ENCODE assay signal across 15 cellular contexts in the genomic region with DNA sequence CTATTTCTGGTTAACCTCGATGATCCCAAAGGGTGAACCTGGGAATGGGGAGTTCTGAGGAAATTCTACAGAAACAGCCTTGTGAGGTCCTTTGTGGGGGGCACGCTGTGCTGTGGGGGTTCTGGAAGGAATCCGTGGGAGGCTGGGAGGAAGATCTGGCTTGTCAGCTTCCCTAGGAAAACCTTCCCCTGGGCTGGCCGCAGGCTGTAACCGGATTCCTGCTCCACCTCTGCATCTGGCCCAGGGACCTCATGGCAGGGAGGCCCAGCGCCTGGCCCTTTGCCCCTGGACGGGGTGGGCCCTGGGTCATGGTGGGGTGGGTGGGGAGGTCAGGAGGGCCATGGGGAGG. TPM values are rescaled to one million over a fixed set of nuclear protein-coding genes. Genes with fewer than 3 reads are reported as not detected.
A peak's percentile ranks its signal among the peaks of the same experiment; 100 is the strongest.
DNase-seq lines count a peak whose midpoint lies in the region; ATAC-seq and TF ChIP-seq lines count a peak whose summit lies in the region.
"Had no signal": no experiment of that assay in that cellular context is flagged by ENCODE, and none has a peak within 500 bp of the region (broad histone marks: within the 10 kb centered on the region; RNA-seq: fewer than 3 reads in every experiment).

No MANE protein-coding gene starts in this region.

- peak overlapping the region; percentile 26 for H3K27ac ChIP-seq in suprapubic skin

- peak overlapping the region; percentile 78 to 92 (median 82) for H3K27ac Mint-ChIP-seq in nephron

- H3K27me3 ChIP-seq in NT2/D1 (ENCODE audit: insufficient read depth, insufficient read length) (no peaks in the 10 kb centered on the region), suprapubic skin (no peaks in the 10 kb centered on the region)
- H3K27me3 ChIP-seq: Peyer's patch had no signal

- H3K9me3 ChIP-seq in NT2/D1 (ENCODE audit: insufficient read depth, low read length) (no peaks in the 10 kb centered on the region), suprapubic skin (no peaks in the 10 kb centered on the region)
- H3K9me3 ChIP-seq: Peyer's patch had no signal

- peaks cover 17% of the 10 kb centered on the region for H3K4me1 ChIP-seq in NT2/D1 (ENCODE audit: insufficient read depth, insufficient read length)
- peaks cover 30% of the 10 kb centered on the region for H3K4me1 ChIP-seq in suprapubic skin

- DNase-seq in NT2/D1 (ENCODE audit: low read depth, low spot score) (no peak), fibroblast of villous mesenchyme (ENCODE audit: low read depth) (peak; percentile 25), suprapubic skin (ENCODE audit: low spot score in 2 of 2) (no peak), GM13976 (ENCODE audit: low spot score) (no peak), GM20000 (ENCODE audit: low spot score) (no peak), NCI-H1092 (lab: John Stamatoyannopoulos, UW) (no peak)
- DNase-seq: activated CD4-positive, alpha-beta T cell treated with anti-CD3 and anti-CD28 coated beads for 48 hours; amygdala; CD8-positive, alpha-beta memory T cell; cerebellar nuclear complex; KBM-7; NCI-H1105; Peyer's patch had no signal

- no peak for ATAC-seq in HG03108 (IDR thresholded peaks at IDR 0.05; ENCODE audit: unreplicated experiment)

- in situ Hi-C loops in GM13976 (cut with MboI; ENCODE audit: low sequenced_read_pairs, unreplicated experiment), result loop anchor here (25.0 kb wide), 1 partner anchor 278 kb away; the partner anchor contains the start of gene ARL4D

- peak overlapping the region; percentile 21 for H3K9ac ChIP-seq in NT2/D1 (ENCODE audit: insufficient read length, low read depth)

- peaks cover 3% of the 10 kb centered on the region for H3K27me3 Mint-ChIP-seq in nephron (ENCODE audit: low read depth)

- H3K4me3 Mint-ChIP-seq in nephron, result no peak overlapping the region
- H3K4me3 Mint-ChIP-seq: CD8-positive, alpha-beta memory T cell had no signal

- H3K36me3 Mint-ChIP-seq in nephron (ENCODE audit: low read depth), result no peaks in the 10 kb centered on the region
- H3K36me3 Mint-ChIP-seq: CD8-positive, alpha-beta memory T cell had no signal

- no peak for TF ChIP-seq POLR2A in suprapubic skin (IDR thresholded peaks at IDR 0.05)

- H3K4me1 Mint-ChIP-seq in nephron, result peaks cover 59% of the 10 kb centered on the region

- TF ChIP-seq EP300 in suprapubic skin (IDR thresholded peaks at IDR 0.05), result no peak

- no peaks in the 10 kb centered on the region for H3K9me3 Mint-ChIP-seq in nephron
- H3K9me3 Mint-ChIP-seq: CD8-positive, alpha-beta memory T cell had no signal

- no peak for TF ChIP-seq CTCF in fibroblast of villous mesenchyme (IDR thresholded peaks at IDR 0.05; ENCODE audit: insufficient read depth, low read depth, low read length)
- TF ChIP-seq CTCF in nephron (IDR thresholded peaks at IDR 0.05; ENCODE audit: unreplicated experiment in 3 of 3), result no peak
- TF ChIP-seq CTCF in suprapubic skin (IDR thresholded peaks at IDR 0.05), result no peak
- no peak for TF ChIP-seq CTCF in GM13976 (IDR thresholded peaks at IDR 0.05; ENCODE audit: borderline replicate concordance, control extremely low read depth, extremely low read depth, insufficient read depth, missing control alignments)
- TF ChIP-seq CTCF in GM20000 (IDR thresholded peaks at IDR 0.05; ENCODE audit: extremely low read depth, missing control alignments), result no peak

- 40% methylated on average over 4 of the region's 7 CpGs for whole genome bisulfite sequencing in suprapubic skin

- H3K4me3 ChIP-seq in NT2/D1 (ENCODE audit: insufficient read length, low read depth), result no peak overlapping the region
- no peak overlapping the region for H3K4me3 ChIP-seq in fibroblast of villous mesenchyme (ENCODE audit: low read depth, low read length)
- no peak overlapping the region for H3K4me3 ChIP-seq in suprapubic skin
- H3K4me3 ChIP-seq: Peyer's patch had no signal

- no peaks in the 10 kb centered on the region for H3K36me3 ChIP-seq in NT2/D1 (ENCODE audit: insufficient read depth, insufficient read length, low read length)
- no peaks in the 10 kb centered on the region for H3K36me3 ChIP-seq in suprapubic skin
- H3K36me3 ChIP-seq: Peyer's patch had no signal

RNA-seq across cellular contexts. Expression of gene MEOX1, which starts 3.3 kb away (rescaled TPM):
- 2.9 and 6.0 TPM in 2 replicates for total RNA-seq in fibroblast of villous mesenchyme
- total RNA-seq in suprapubic skin, result 1 to 10 TPM; 2.7 to 6.4 (median 4.2) TPM
